ENCODE assay signal across 9 cellular contexts in the genomic region with DNA sequence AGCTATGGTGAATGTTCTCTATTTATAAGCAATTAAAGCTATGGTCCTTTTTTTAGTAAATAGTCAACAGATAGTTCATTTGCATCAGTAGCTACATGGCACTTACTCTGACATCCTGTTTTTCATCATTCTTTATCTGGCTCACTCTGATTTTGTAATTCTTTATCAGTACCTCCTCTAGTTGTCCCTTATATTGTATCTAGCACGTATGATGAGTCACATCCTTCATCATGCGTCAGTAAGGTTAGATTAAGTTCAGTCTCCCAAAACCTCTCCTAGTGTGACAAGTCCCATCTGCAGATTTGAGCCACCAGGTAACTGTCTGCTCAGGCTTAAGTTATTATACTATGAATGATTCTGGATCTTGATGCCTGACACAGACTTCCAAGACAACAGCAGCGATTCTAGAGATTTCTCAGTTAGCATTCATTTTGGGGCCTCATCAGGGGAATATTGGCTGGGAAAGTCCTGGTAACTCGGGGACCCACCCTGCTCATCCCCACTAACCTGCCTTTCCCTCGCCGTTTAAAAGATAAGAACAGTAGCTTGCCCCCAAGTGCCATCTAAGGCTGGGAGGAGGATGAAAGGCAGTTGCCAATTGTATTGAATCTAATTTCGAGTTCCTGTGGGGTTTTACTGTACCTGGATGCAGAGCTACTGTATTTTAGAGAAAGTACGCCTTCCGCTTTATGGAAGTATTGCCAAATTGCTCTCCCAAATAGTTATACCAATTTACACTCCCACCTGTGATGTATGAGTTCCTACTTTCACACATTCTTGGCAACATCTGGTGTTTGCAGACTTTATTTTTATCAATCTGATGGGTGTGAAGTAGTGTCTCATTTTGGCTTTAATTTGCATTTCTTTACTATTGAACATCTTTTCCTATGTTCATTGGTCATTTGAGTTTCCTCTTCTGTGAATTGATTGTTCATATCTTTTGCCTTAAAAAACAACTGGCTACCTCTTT. TPM values are rescaled to one million over a fixed set of nuclear protein-coding genes. Genes with fewer than 3 reads are reported as not detected.
DNase-seq lines count a peak whose midpoint lies in the region; ATAC-seq and TF ChIP-seq lines count a peak whose summit lies in the region.
"Had no signal": no experiment of that assay in that cellular context is flagged by ENCODE, and none has a peak within 500 bp of the region (broad histone marks: within the 10 kb centered on the region; RNA-seq: fewer than 3 reads in every experiment).

No MANE protein-coding gene starts in this region.

- H3K36me3 Mint-ChIP-seq in activated CD8-positive, alpha-beta T cell treated with anti-CD3 and anti-CD28 coated beads for 36 hours (ENCODE audit: low read depth) = no peaks in the 10 kb centered on the region
- H3K36me3 Mint-ChIP-seq in activated CD8-positive, alpha-beta T cell treated with anti-CD3 and anti-CD28 coated beads, Interleukin-2, amount 10 ng/mL, durations not matched to agents 7 days and 5 days (ENCODE audit: low read depth) = no peaks in the 10 kb centered on the region
- H3K36me3 Mint-ChIP-seq in activated naive CD4-positive, alpha-beta T cell treated with anti-CD3 and anti-CD28 coated beads, Interleukin-2, amount 10 ng/mL, durations not matched to agents 7 days and 5 days = no peaks in the 10 kb centered on the region

- DNase-seq in activated CD8-positive, alpha-beta T cell treated with anti-CD3 and anti-CD28 coated beads for 36 hours = no peak
- no peak for DNase-seq in activated CD8-positive, alpha-beta T cell treated with anti-CD3 and anti-CD28 coated beads, Interleukin-2, amount 10 ng/mL, durations not matched to agents 7 days and 5 days
- DNase-seq in dermis blood vessel endothelial cell = peak; percentile 71
- no peak for DNase-seq in psoas muscle
- no peak for DNase-seq in NCI-H2107 treated with DMSO at 0.1 percent for 48 hours (lab: John Stamatoyannopoulos, UW; ENCODE audit: unreplicated experiment)
- DNase-seq in activated naive CD4-positive, alpha-beta T cell treated with anti-CD3 and anti-CD28 coated beads, Interleukin-2, amount 10 ng/mL, durations not matched to agents 7 days and 5 days = no peak
- DNase-seq in SHP77 (lab: John Stamatoyannopoulos, UW) = no peak
- DNase-seq: AML-193 had no signal

- no peak for TF ChIP-seq CTCF in activated CD8-positive, alpha-beta T cell treated with anti-CD3 and anti-CD28 coated beads for 36 hours (IDR thresholded peaks at IDR 0.05)
- TF ChIP-seq CTCF in psoas muscle (IDR thresholded peaks at IDR 0.05) = no peak

- intact Hi-C loops in activated CD8-positive, alpha-beta T cell treated with anti-CD3 and anti-CD28 coated beads for 36 hours (cut with micrococcal nuclease) = no loop called here
- intact Hi-C loops in psoas muscle (cut with DNase I) = no loop called here

- WGBS in psoas muscle, 3 donors = 74 to 86% (median 77%) methylated on average over 9 of the region's 9 CpGs

- H3K27ac ChIP-seq in HUES48 (ENCODE audit: low read depth, low read length) = peak overlapping the region; percentile 14
- no peak overlapping the region for H3K27ac ChIP-seq in psoas muscle

- H3K36me3 ChIP-seq in HUES48 (ENCODE audit: control insufficient read depth, insufficient read depth, low read length) (0 out of 2 replicates have a peak, but pooled peaks cover 5% of the 10 kb centered on the region), psoas muscle (ENCODE audit: insufficient read depth in 1 of 2, low read depth in 1 of 2) (peaks cover 0 to 12% of the 10 kb centered on the region in 2 donors)

- CTCF ChIA-PET in activated CD8-positive, alpha-beta T cell treated with anti-CD3 and anti-CD28 coated beads for 36 hours (lab: Charles Lee) = interaction anchor here (1.4 kb wide), 1 partner anchor 18 kb away, joined by 4 read pairs; no protein-coding TSS in a partner anchor
- CTCF ChIA-PET in activated CD8-positive, alpha-beta T cell treated with anti-CD3 and anti-CD28 coated beads, Interleukin-2, amount 10 ng/mL, durations not matched to agents 7 days and 5 days (lab: Charles Lee) = no interaction called here
- CTCF ChIA-PET in activated naive CD4-positive, alpha-beta T cell treated with anti-CD3 and anti-CD28 coated beads, Interleukin-2, amount 10 ng/mL, durations not matched to agents 7 days and 5 days (lab: Charles Lee) = no interaction called here

- POLR2A ChIA-PET in activated CD8-positive, alpha-beta T cell treated with anti-CD3 and anti-CD28 coated beads for 36 hours (lab: Charles Lee) = no interaction called here
- POLR2A ChIA-PET in activated CD8-positive, alpha-beta T cell treated with anti-CD3 and anti-CD28 coated beads, Interleukin-2, amount 10 ng/mL, durations not matched to agents 7 days and 5 days (lab: Charles Lee) = no interaction called here

- H3K9me3 ChIP-seq in HUES48 (ENCODE audit: control insufficient read depth, insufficient read depth, low read length) (no peaks in the 10 kb centered on the region), psoas muscle (no peaks in the 10 kb centered on the region)

- no peak overlapping the region for H3K27ac Mint-ChIP-seq in activated CD8-positive, alpha-beta T cell treated with anti-CD3 and anti-CD28 coated beads for 36 hours
- H3K27ac Mint-ChIP-seq in activated CD8-positive, alpha-beta T cell treated with anti-CD3 and anti-CD28 coated beads, Interleukin-2, amount 10 ng/mL, durations not matched to agents 7 days and 5 days = no peak overlapping the region
- no peak overlapping the region for H3K27ac Mint-ChIP-seq in activated naive CD4-positive, alpha-beta T cell treated with anti-CD3 and anti-CD28 coated beads, Interleukin-2, amount 10 ng/mL, durations not matched to agents 7 days and 5 days

- H3K4me1 ChIP-seq in HUES48 (ENCODE audit: control insufficient read depth, insufficient read depth, low read length) (peaks cover 10% of the 10 kb centered on the region; the same call in 1 of the 2 replicates), psoas muscle (peaks cover 18% of the 10 kb centered on the region)

- H3K9me3 Mint-ChIP-seq in activated CD8-positive, alpha-beta T cell treated with anti-CD3 and anti-CD28 coated beads for 36 hours = no peaks in the 10 kb centered on the region
- H3K9me3 Mint-ChIP-seq in activated CD8-positive, alpha-beta T cell treated with anti-CD3 and anti-CD28 coated beads, Interleukin-2, amount 10 ng/mL, durations not matched to agents 7 days and 5 days (ENCODE audit: insufficient read depth) = no peaks in the 10 kb centered on the region
- H3K9me3 Mint-ChIP-seq in activated naive CD4-positive, alpha-beta T cell treated with anti-CD3 and anti-CD28 coated beads, Interleukin-2, amount 10 ng/mL, durations not matched to agents 7 days and 5 days = no peaks in the 10 kb centered on the region

- peak; percentile 42 for ATAC-seq in activated CD8-positive, alpha-beta T cell treated with anti-CD3 and anti-CD28 coated beads for 36 hours
- no peak for ATAC-seq in activated CD8-positive, alpha-beta T cell treated with anti-CD3 and anti-CD28 coated beads, Interleukin-2, amount 10 ng/mL, durations not matched to agents 7 days and 5 days
- ATAC-seq in psoas muscle = peak in 3 of 4 donors; percentile 47 to 61 (median 48)

- H3K27me3 ChIP-seq in HUES48 (ENCODE audit: control insufficient read depth, insufficient read depth, low read length) (no peaks in the 10 kb centered on the region), psoas muscle (ENCODE audit: insufficient read depth in 3 of 3, low read length in 2 of 3) (no peaks in the 10 kb centered on the region)

- no peaks in the 10 kb centered on the region for H3K4me1 Mint-ChIP-seq in activated CD8-positive, alpha-beta T cell treated with anti-CD3 and anti-CD28 coated beads for 36 hours (ENCODE audit: low read depth)
- H3K4me1 Mint-ChIP-seq in activated CD8-positive, alpha-beta T cell treated with anti-CD3 and anti-CD28 coated beads, Interleukin-2, amount 10 ng/mL, durations not matched to agents 7 days and 5 days (ENCODE audit: low read depth) = no peaks in the 10 kb centered on the region
- H3K4me1 Mint-ChIP-seq in activated naive CD4-positive, alpha-beta T cell treated with anti-CD3 and anti-CD28 coated beads, Interleukin-2, amount 10 ng/mL, durations not matched to agents 7 days and 5 days = no peaks in the 10 kb centered on the region

- H3K9ac ChIP-seq in HUES48 (ENCODE audit: low read depth, low read length) = no peak overlapping the region

- H3K4me3 Mint-ChIP-seq in activated CD8-positive, alpha-beta T cell treated with anti-CD3 and anti-CD28 coated beads for 36 hours = no peak overlapping the region
- H3K4me3 Mint-ChIP-seq in activated CD8-positive, alpha-beta T cell treated with anti-CD3 and anti-CD28 coated beads, Interleukin-2, amount 10 ng/mL, durations not matched to agents 7 days and 5 days = no peak overlapping the region
- H3K4me3 Mint-ChIP-seq in activated naive CD4-positive, alpha-beta T cell treated with anti-CD3 and anti-CD28 coated beads, Interleukin-2, amount 10 ng/mL, durations not matched to agents 7 days and 5 days = no peak overlapping the region

- H3K4me3 ChIP-seq in HUES48 (ENCODE audit: low read depth, low read length) = no peak overlapping the region
- H3K4me3 ChIP-seq in psoas muscle = no peak overlapping the region

- peaks cover 3% of the 10 kb centered on the region for H3K27me3 Mint-ChIP-seq in activated CD8-positive, alpha-beta T cell treated with anti-CD3 and anti-CD28 coated beads for 36 hours
- H3K27me3 Mint-ChIP-seq in activated CD8-positive, alpha-beta T cell treated with anti-CD3 and anti-CD28 coated beads, Interleukin-2, amount 10 ng/mL, durations not matched to agents 7 days and 5 days (ENCODE audit: low read depth) = peaks cover 12% of the 10 kb centered on the region
- peaks cover 10% of the 10 kb centered on the region for H3K27me3 Mint-ChIP-seq in activated naive CD4-positive, alpha-beta T cell treated with anti-CD3 and anti-CD28 coated beads, Interleukin-2, amount 10 ng/mL, durations not matched to agents 7 days and 5 days

RNA-seq across cellular contexts. Expression of a gene that starts 55.9 kb away (rescaled TPM):
- under 1 TPM; 0.40 to 0.45 TPM for total RNA-seq in activated CD8-positive, alpha-beta T cell treated with anti-CD3 and anti-CD28 coated beads for 36 hours
- total RNA-seq in activated CD8-positive, alpha-beta T cell treated with anti-CD3 and anti-CD28 coated beads, Interleukin-2, amount 10 ng/mL, durations not matched to agents 7 days and 5 days = under 1 TPM; 0.08 to 0.18 TPM
- total RNA-seq in dermis blood vessel endothelial cell (21.0 and 25.4 TPM in 2 replicates), psoas muscle (10 to 100 TPM; 17.5 to 27.4 (median 20.7) TPM)
- polyA plus RNA-seq in psoas muscle = 1 to 10 TPM; 2.3 to 10.0 (median 2.5) TPM

Comparison
In these comparisons a context has a peak if more than half of its experiments do, and no peak if none do; other contexts are left out.
1. RNA of a gene that starts 55.9 kb away (total RNA-seq): 21.0 to 25.4 TPM in dermis blood vessel endothelial cell and 17.5 to 27.4 TPM in psoas muscle; 0.40 to 0.45 TPM in activated CD8-positive, alpha-beta T cell treated with anti-CD3 and anti-CD28 coated beads for 36 hours and 0.08 to 0.18 TPM in activated CD8-positive, alpha-beta T cell treated with anti-CD3 and anti-CD28 coated beads, Interleukin-2, amount 10 ng/mL, durations not matched to agents 7 days and 5 days; every median in the first group is over 10 times any median in the second.